ENCODE assay signal across 8 cellular contexts in genomic region chr4:38804654-38805295, GRCh38. TPM values are rescaled to one million over a fixed set of nuclear protein-coding genes. Genes with fewer than 3 reads are reported as not detected.
DNase-seq lines count a peak whose midpoint lies in the region; ATAC-seq and TF ChIP-seq lines count a peak whose summit lies in the region.

A gene with protein sequence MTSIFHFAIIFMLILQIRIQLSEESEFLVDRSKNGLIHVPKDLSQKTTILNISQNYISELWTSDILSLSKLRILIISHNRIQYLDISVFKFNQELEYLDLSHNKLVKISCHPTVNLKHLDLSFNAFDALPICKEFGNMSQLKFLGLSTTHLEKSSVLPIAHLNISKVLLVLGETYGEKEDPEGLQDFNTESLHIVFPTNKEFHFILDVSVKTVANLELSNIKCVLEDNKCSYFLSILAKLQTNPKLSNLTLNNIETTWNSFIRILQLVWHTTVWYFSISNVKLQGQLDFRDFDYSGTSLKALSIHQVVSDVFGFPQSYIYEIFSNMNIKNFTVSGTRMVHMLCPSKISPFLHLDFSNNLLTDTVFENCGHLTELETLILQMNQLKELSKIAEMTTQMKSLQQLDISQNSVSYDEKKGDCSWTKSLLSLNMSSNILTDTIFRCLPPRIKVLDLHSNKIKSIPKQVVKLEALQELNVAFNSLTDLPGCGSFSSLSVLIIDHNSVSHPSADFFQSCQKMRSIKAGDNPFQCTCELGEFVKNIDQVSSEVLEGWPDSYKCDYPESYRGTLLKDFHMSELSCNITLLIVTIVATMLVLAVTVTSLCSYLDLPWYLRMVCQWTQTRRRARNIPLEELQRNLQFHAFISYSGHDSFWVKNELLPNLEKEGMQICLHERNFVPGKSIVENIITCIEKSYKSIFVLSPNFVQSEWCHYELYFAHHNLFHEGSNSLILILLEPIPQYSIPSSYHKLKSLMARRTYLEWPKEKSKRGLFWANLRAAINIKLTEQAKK (minus strand): TSS chr4:38804791. CDS start chr4:38798831, 5,960 bp downstream.

- H3K4me1 ChIP-seq in Peyer's patch (peaks cover 0 to 10% (median 5%) of the 10 kb centered on the region in 4 donors), right lobe of liver (peaks cover 0 to 5% (median 0%) of the 10 kb centered on the region in 4 donors)

- DNase-seq in NCI-H2171 treated with DMSO at 0.1 percent for 48 hours (lab: John Stamatoyannopoulos, UW) (peak; percentile 0), NCI-H2171 (lab: John Stamatoyannopoulos, UW) (no peak), Peyer's patch (no peak), cerebellar cortex (ENCODE audit: low spot score) (peak; percentile 28), right lobe of liver (no peak), HuH-7.5 (ENCODE audit: low spot score) (no peak)

- peak within 1 kb of the TSS; percentile 66 to 81 (median 68) for H3K27ac ChIP-seq in Peyer's patch
- H3K27ac ChIP-seq in right lobe of liver: peak within 1 kb of the TSS; percentile 74 to 84 (median 82)

- H3K27me3 ChIP-seq in Peyer's patch: no peaks in the 10 kb centered on the region
- no peaks in the 10 kb centered on the region for H3K27me3 ChIP-seq in right lobe of liver

- peak; percentile 36 to 95 (median 70) for TF ChIP-seq CTCF in Peyer's patch (IDR thresholded peaks at IDR 0.05)
- peak; percentile 62 to 70 (median 65) for TF ChIP-seq CTCF in right lobe of liver (IDR thresholded peaks at IDR 0.05)
- TF ChIP-seq CTCF in subcutaneous adipose tissue (IDR thresholded peaks at IDR 0.05; ENCODE audit: low read depth): no peak

- H3K36me3 ChIP-seq in Peyer's patch (peaks cover 0 to 7% (median 0%) of the 10 kb centered on the region in 3 donors), right lobe of liver (no peaks in the 10 kb centered on the region)

- H3K4me3 ChIP-seq in Peyer's patch (peak within 1 kb of the TSS; percentile 21 to 46 (median 34)), right lobe of liver (peak within 1 kb of the TSS; percentile 8 to 42 (median 31))

- H3K9me3 ChIP-seq in Peyer's patch (peaks cover 0 to 10% (median 0%) of the 10 kb centered on the region in 4 donors), right lobe of liver (no peaks in the 10 kb centered on the region)

- intact Hi-C loops in right lobe of liver (cut with DNase I): loop anchor here in 1 of 2 donors (5.0 kb wide), 1 partner anchor 42 kb away; no protein-coding TSS in a partner anchor

- 31% methylated on average over 7 of the region's 7 CpGs for WGBS in right lobe of liver (ENCODE audit: insufficient coverage, low coverage, low lambda C conversion rate, missing lambda C conversion rate)

- no peak for TF ChIP-seq POLR2A in Peyer's patch (IDR thresholded peaks at IDR 0.05)
- no peak for TF ChIP-seq POLR2A in right lobe of liver (IDR thresholded peaks at IDR 0.05)

- peak; percentile 7 for ATAC-seq in HG03039 (IDR thresholded peaks at IDR 0.05; ENCODE audit: unreplicated experiment)
- ATAC-seq in right lobe of liver: peak; percentile 77 to 86 (median 82)

RNA-seq across cellular contexts. Expression of the gene that starts here (rescaled TPM):
- total RNA-seq in Peyer's patch: 10 to 100 TPM in 2 of 4 donors, 1 to 10 TPM in 2; 2.3 to 33.8 (median 8.5) TPM
- total RNA-seq in right lobe of liver: 10 to 100 TPM in 1 of 6 experiments, 1 to 10 TPM in 5; 5.1 to 10.5 (median 7.8) TPM
- total RNA-seq in subcutaneous adipose tissue: 10 to 100 TPM in 3 of 4 donors, 1 to 10 TPM in 1; 8.1 to 70.2 (median 32.1) TPM

Comparison
In these comparisons a context has a peak if more than half of its experiments do, and no peak if none do; other contexts are left out.
1. DNase-seq: peak in NCI-H2171 treated with DMSO at 0.1 percent for 48 hours (single experiment) and cerebellar cortex (single experiment); none in NCI-H2171 (single experiment), Peyer's patch (0 of 3), right lobe of liver (0 of 3) and HuH-7.5 (single experiment).